Comparison of ENCODE assay signal across 1 cellular context in genomic region chr2:54402350-54402749, GRCh38.
TF ChIP-seq lines count a peak whose summit lies in the region.

No MANE protein-coding gene starts in this region.

TF ChIP-seq in GM23338, 12 proteins besides CTCF, POLR2A, EP300 and RAD21 (continued from another document):
- TF ChIP-seq POLR2AphosphoS5 (IDR thresholded peaks at IDR 0.05; ENCODE audit: low read depth): no peak
- no peak for TF ChIP-seq EZH2 (IDR thresholded peaks at IDR 0.05; ENCODE audit: low read depth, unreplicated experiment)
- no peak for TF ChIP-seq REST (IDR thresholded peaks at IDR 0.05; ENCODE audit: unreplicated experiment)
- TF ChIP-seq ZNF462 (CRISPR knock-in tag; IDR thresholded peaks at IDR 0.05): no peak
- TF ChIP-seq STAT1 (IDR thresholded peaks at IDR 0.05; ENCODE audit: unreplicated experiment): no peak
- TF ChIP-seq EZH2phosphoT487 (IDR thresholded peaks at IDR 0.05; ENCODE audit: unreplicated experiment): no peak
